ENCODE assay signal across 8 cellular contexts in genomic region chr14:104816678-104816945, GRCh38. TPM values are rescaled to one million over a fixed set of nuclear protein-coding genes. Genes with fewer than 3 reads are reported as not detected.
DNase-seq lines count a peak whose midpoint lies in the region; ATAC-seq and TF ChIP-seq lines count a peak whose summit lies in the region.

No MANE protein-coding gene starts in this region.

- peak overlapping the region; percentile 80 for H3K23ac ChIP-seq in mesendoderm (ENCODE audit: low read length)

- no peak overlapping the region for H3K18ac ChIP-seq in mesendoderm (ENCODE audit: low read length)

- TF ChIP-seq CTCF in left ventricle myocardium inferior (IDR thresholded peaks at IDR 0.05; ENCODE audit: borderline replicate concordance) (no peak), body of pancreas (IDR thresholded peaks at IDR 0.05) (no peak)

- H3K27ac ChIP-seq in left ventricle myocardium inferior (replicated peaks) (peak overlapping the region; percentile 99), body of pancreas (peak overlapping the region; percentile 82 to 94 (median 92)), mesendoderm (ENCODE audit: low read depth, low read length) (no peak overlapping the region)

- no peak overlapping the region for H4K8ac ChIP-seq in mesendoderm (ENCODE audit: low read depth, low read length)

- H3K79me1 ChIP-seq in mesendoderm (ENCODE audit: low read length): no peaks in the 10 kb centered on the region

- ATAC-seq in Right ventricle myocardium superior (ENCODE audit: poor library complexity) (no peak), body of pancreas (no peak)

- no peak for TF ChIP-seq POLR2A in body of pancreas (IDR thresholded peaks at IDR 0.05)

- H3K9ac ChIP-seq in mesendoderm (ENCODE audit: low read length): peak overlapping the region; percentile 99

- H2BK15ac ChIP-seq in mesendoderm (replicated peaks; ENCODE audit: low read depth): no peak overlapping the region

- peak overlapping the region; percentile 100 for H3K56ac ChIP-seq in mesendoderm (ENCODE audit: low read length)

- H3K36me3 ChIP-seq in left ventricle myocardium inferior: no peaks in the 10 kb centered on the region
- no peaks in the 10 kb centered on the region for H3K36me3 ChIP-seq in body of pancreas (replicated peaks in 1 of 2; ENCODE audit: insufficient read depth in 1 of 2, low read depth in 2 of 2)
- no peaks in the 10 kb centered on the region for H3K36me3 ChIP-seq in mesendoderm (ENCODE audit: control insufficient read depth, insufficient read depth, low read length)

- DNase-seq in left ventricle myocardium inferior (no peak), Right ventricle myocardium superior (no peak), body of pancreas (no peak), mesendoderm (no peak), AG08396 (ENCODE audit: low spot score) (no peak), NCI-H1694 (lab: John Stamatoyannopoulos, UW) (no peak), D341Med (ENCODE audit: low spot score) (no peak)
- DNase-seq in activated CD8-positive, alpha-beta memory T cell treated with anti-CD3 and anti-CD28 coated beads, Interleukin-2, amount 50 U/mL, for 4 hours: no peak

- H3K79me2 ChIP-seq in mesendoderm (ENCODE audit: control insufficient read depth, insufficient read depth, low read length): no peaks in the 10 kb centered on the region

- H3K9me3 ChIP-seq in left ventricle myocardium inferior (replicated peaks) (peaks cover 4% of the 10 kb centered on the region), body of pancreas (no peaks in the 10 kb centered on the region)

- intact Hi-C loops in left ventricle myocardium inferior (cut with micrococcal nuclease): no loop called here
- intact Hi-C loops in Right ventricle myocardium superior (cut with DNase I): no loop called here
- intact Hi-C loops in body of pancreas (cut with DNase I): no loop called here

- H4K5ac ChIP-seq in mesendoderm (ENCODE audit: low read length): no peak overlapping the region

- H2BK120ac ChIP-seq in mesendoderm (ENCODE audit: low read depth, low read length): no peak overlapping the region

- H3K27me3 ChIP-seq in left ventricle myocardium inferior (ENCODE audit: low read depth) (no peaks in the 10 kb centered on the region), body of pancreas (no peaks in the 10 kb centered on the region), mesendoderm (ENCODE audit: insufficient read depth, low read length, poor library complexity) (no peaks in the 10 kb centered on the region)

- peaks cover 39% of the 10 kb centered on the region for H3K4me1 ChIP-seq in left ventricle myocardium inferior
- peaks cover 24% of the 10 kb centered on the region for H3K4me1 ChIP-seq in body of pancreas
- H3K4me1 ChIP-seq in mesendoderm (ENCODE audit: control insufficient read depth, low read depth, low read length): peaks cover 6% of the 10 kb centered on the region

- no peak overlapping the region for H2BK5ac ChIP-seq in mesendoderm (ENCODE audit: low read length)

- H3K4ac ChIP-seq in mesendoderm (ENCODE audit: low read depth, low read length): no peak overlapping the region

- 11 to 25% methylated on average over 4 to 9 of the region's 9 CpGs for WGBS in body of pancreas, 2 donors
- no CpG with 5 or more reads among the region's 9 CpGs for WGBS in mesendoderm (ENCODE audit: extremely low coverage, insufficient coverage, low lambda C conversion rate)

- H3K4me2 ChIP-seq in mesendoderm (ENCODE audit: low read length): peak overlapping the region; percentile 98

- H3K4me3 ChIP-seq in left ventricle myocardium inferior (peak overlapping the region; percentile 98), body of pancreas (peak overlapping the region in 1 of 2 donors; percentile 97), mesendoderm (ENCODE audit: low read length) (peak overlapping the region; percentile 85)

- no peak overlapping the region for H2AK5ac ChIP-seq in mesendoderm (ENCODE audit: low read length)

RNA-seq across cellular contexts. Expression of gene ZBTB42, which starts 15.7 kb away (rescaled TPM):
- total RNA-seq in left ventricle myocardium inferior: 5.7 TPM
- total RNA-seq in Right ventricle myocardium superior: 5.0 TPM
- total RNA-seq in body of pancreas: 10 to 100 TPM; 10.6 to 21.8 TPM
- 0.67 TPM for polyA plus RNA-seq in mesendoderm (2013, experiment 1 of 2)
- 0.73 TPM for polyA plus RNA-seq in mesendoderm (2013, experiment 2 of 2)

RNA-seq across cellular contexts. Expression of gene AKT1, which starts 21.1 kb away (rescaled TPM):
- 144 TPM for total RNA-seq in left ventricle myocardium inferior
- 120 TPM for total RNA-seq in Right ventricle myocardium superior
- 100 to 1,000 TPM in 1 of 2 donors, 10 to 100 TPM in 1; 74.2 to 151 TPM for total RNA-seq in body of pancreas
- polyA plus RNA-seq in mesendoderm (2013, experiment 1 of 2): 32.4 TPM
- 32.3 TPM for polyA plus RNA-seq in mesendoderm (2013, experiment 2 of 2)

RNA-seq across cellular contexts. Expression of gene CEP170B, which starts 48.5 kb away (rescaled TPM):
- 11.7 TPM for total RNA-seq in left ventricle myocardium inferior
- 9.5 TPM for total RNA-seq in Right ventricle myocardium superior
- total RNA-seq in body of pancreas: 10 to 100 TPM; 23.6 to 41.9 TPM
- polyA plus RNA-seq in mesendoderm (2013, experiment 1 of 2): 14.9 TPM
- 14.7 TPM for polyA plus RNA-seq in mesendoderm (2013, experiment 2 of 2)
